7 cellular contexts compared by ENCODE assay signal in genomic region chr3:135439632-135440031, GRCh38.
DNase-seq lines count a peak whose midpoint lies in the region; TF ChIP-seq lines count a peak whose summit lies in the region.
"Not testable (repeated sequence)": the region's sequence is repeated elsewhere in the genome, so short reads cannot be mapped to it uniquely, and the experiment has no call there.

No MANE protein-coding gene starts in this region.

- H3K36me3 ChIP-seq in neural progenitor cell, result not testable (repeated sequence)

- H3K9ac ChIP-seq in neural progenitor cell, result not testable (repeated sequence)

- peak overlapping the region; percentile 77 for H3K4me2 ChIP-seq in neural progenitor cell

- H3K27ac Mint-ChIP-seq in brain (peak overlapping the region in 3 of 5 experiments; percentile 75 to 97 (median 93)), neural progenitor cell (peak overlapping the region; percentile 92)

- not testable (repeated sequence) for H3K9me3 ChIP-seq in neural progenitor cell (ENCODE audit: low read depth)

- peaks cover 29% of the 10 kb centered on the region for H3K4me1 Mint-ChIP-seq in brain
- not testable (repeated sequence) for H3K4me1 Mint-ChIP-seq in neural progenitor cell

- peaks cover 11% of the 10 kb centered on the region for H3K79me2 ChIP-seq in neural progenitor cell (ENCODE audit: low read depth)

- H3K4me3 ChIP-seq in LNCaP clone FGC (ENCODE audit: low read depth, low read length) (peak overlapping the region; percentile 36), iPS-11a (ENCODE audit: low read depth, low read length) (peak overlapping the region; percentile 30), neural progenitor cell (peak overlapping the region; percentile 54)

- not testable (repeated sequence) for H3K27ac ChIP-seq in neural progenitor cell

- H3F3A ChIP-seq in neural progenitor cell (ENCODE audit: low read depth), result peaks cover 16% of the 10 kb centered on the region

- peak; percentile 16 for DNase-seq in DMS53 (lab: John Stamatoyannopoulos, UW)
- DNase-seq in LNCaP clone FGC (ENCODE audit: low read depth); neural progenitor cell (ENCODE audit: low spot score): not testable (repeated sequence)
- peak; percentile 16 for DNase-seq in NCI-H2196 (lab: John Stamatoyannopoulos, UW; ENCODE audit: unreplicated experiment)
- DNase-seq in RPMI7951 (ENCODE audit: low read depth), result peak; percentile 16

- not testable (repeated sequence) for H3K27me3 ChIP-seq in neural progenitor cell

- H3K36me3 Mint-ChIP-seq in brain, neural progenitor cell: not testable (repeated sequence)

- H4K20me1 ChIP-seq in neural progenitor cell (ENCODE audit: low read depth), result not testable (repeated sequence)

- H3K4me1 ChIP-seq in neural progenitor cell, result not testable (repeated sequence)

- TF ChIP-seq CTCF in LNCaP clone FGC (IDR thresholded peaks at IDR 0.05; ENCODE audit: control insufficient read depth, extremely low read depth, insufficient read depth); brain (conservative IDR thresholded peaks at IDR 0.05); neural progenitor cell (IDR thresholded peaks at IDR 0.05): not testable (repeated sequence)

- not testable (repeated sequence) for H3K27me3 Mint-ChIP-seq in brain; neural progenitor cell (ENCODE audit: insufficient read depth, low read depth)

- peak overlapping the region; percentile 95 for H2AFZ ChIP-seq in neural progenitor cell (replicated peaks)

- H3K9me3 Mint-ChIP-seq in brain, neural progenitor cell: not testable (repeated sequence)

- H3K4me3 Mint-ChIP-seq in brain (peak overlapping the region; percentile 52 to 90 (median 87)), neural progenitor cell (peak overlapping the region; percentile 87)
